19 cellular contexts compared by ENCODE assay signal in the genomic region with DNA sequence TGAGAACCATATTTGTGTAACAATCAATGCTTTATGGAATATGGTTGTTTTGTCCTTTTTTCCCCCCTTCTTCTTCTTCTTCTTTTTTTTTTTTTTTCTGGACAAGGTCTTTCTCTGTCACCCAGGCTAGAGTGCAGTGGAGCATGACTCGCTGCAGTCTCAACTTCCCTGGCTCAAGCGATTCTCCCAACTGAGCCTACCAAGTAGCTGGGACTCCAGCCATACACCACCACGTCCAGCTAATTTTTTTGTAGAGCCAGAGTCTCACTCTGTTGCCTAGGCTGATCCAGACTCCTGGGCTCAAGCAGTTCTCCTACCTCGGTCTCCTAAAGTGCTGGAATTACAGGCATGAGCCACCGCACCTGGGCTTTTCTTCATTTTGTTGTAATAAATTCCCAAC.
"Had no signal": no experiment of that assay in that cellular context is flagged by ENCODE, and none has a peak within 500 bp of the region (broad histone marks: within the 10 kb centered on the region; RNA-seq: fewer than 3 reads in every experiment).

No MANE protein-coding gene starts in this region.

- DNase-seq: activated CD4-positive, alpha-beta T cell treated with anti-CD3 and anti-CD28 coated beads, Interleukin-2, amount 10 ng/mL, durations not matched to agents 24 days and 14 days; activated CD8-positive, alpha-beta memory T cell treated with anti-CD3 and anti-CD28 coated beads, Interleukin-2, amount 10 ng/mL, durations not matched to agents 7 days and 5 days; activated CD8-positive, alpha-beta T cell treated with anti-CD3 and anti-CD28 coated beads for 36 hours; activated gamma-delta T cell; activated naive CD4-positive, alpha-beta T cell treated with anti-CD3 and anti-CD28 coated beads, Interleukin-2, amount 50 U/mL, for 16 hours; activated naive CD8-positive, alpha-beta T cell treated with anti-CD3 and anti-CD28 coated beads, Interleukin-2, amount 50 U/mL, for 24 hours; activated T-cell treated with anti-CD3 and anti-CD28 coated beads for 4 hours; body of pancreas; left ventricle myocardium inferior; mammary epithelial cell; retina; stimulated activated CD4-positive, alpha-beta T cell treated with anti-CD3 and anti-CD28 coated beads, Interleukin-2, amount 100 ng/mL, for 48 hours; stimulated activated naive CD4-positive, alpha-beta T cell; upper lobe of right lung had no signal

- H3K27ac Mint-ChIP-seq: activated CD4-positive, alpha-beta T cell treated with anti-CD3 and anti-CD28 coated beads, Interleukin-2, amount 10 ng/mL, durations not matched to agents 24 days and 14 days; activated CD8-positive, alpha-beta memory T cell treated with anti-CD3 and anti-CD28 coated beads, Interleukin-2, amount 10 ng/mL, durations not matched to agents 7 days and 5 days; activated CD8-positive, alpha-beta T cell treated with anti-CD3 and anti-CD28 coated beads for 36 hours; activated naive CD8-positive, alpha-beta T cell treated with anti-CD3 and anti-CD28 coated beads, Interleukin-2, amount 50 U/mL, for 24 hours; activated T-helper 1 cell treated with anti-CD3 and anti-CD28 coated beads, Interleukin-12 subunit alpha, Interleukin-12 subunit beta, Interleukin-2, Interleukin-4 antibody, amounts not matched to agents 30 ng/mL and 10 ng/mL and 1 ng/mL, durations not matched to agents 14 hours and 24 hours and 36 hours had no signal

- H3K36me3 Mint-ChIP-seq: activated CD8-positive, alpha-beta memory T cell treated with anti-CD3 and anti-CD28 coated beads, Interleukin-2, amount 10 ng/mL, durations not matched to agents 7 days and 5 days had no signal

- H3K27me3 Mint-ChIP-seq: activated CD4-positive, alpha-beta T cell treated with anti-CD3 and anti-CD28 coated beads, Interleukin-2, amount 10 ng/mL, durations not matched to agents 24 days and 14 days; activated CD8-positive, alpha-beta memory T cell treated with anti-CD3 and anti-CD28 coated beads, Interleukin-2, amount 10 ng/mL, durations not matched to agents 7 days and 5 days; activated naive CD8-positive, alpha-beta T cell treated with anti-CD3 and anti-CD28 coated beads, Interleukin-2, amount 50 U/mL, for 24 hours had no signal

- H3K4me1 Mint-ChIP-seq: activated CD4-positive, alpha-beta T cell treated with anti-CD3 and anti-CD28 coated beads, Interleukin-2, amount 10 ng/mL, durations not matched to agents 24 days and 14 days; activated CD8-positive, alpha-beta memory T cell treated with anti-CD3 and anti-CD28 coated beads, Interleukin-2, amount 10 ng/mL, durations not matched to agents 7 days and 5 days; activated naive CD8-positive, alpha-beta T cell treated with anti-CD3 and anti-CD28 coated beads, Interleukin-2, amount 50 U/mL, for 24 hours had no signal

- H3K4me3 ChIP-seq: body of pancreas, cardiac muscle cell, left ventricle myocardium inferior, upper lobe of right lung had no signal

- H3K4me1 ChIP-seq: body of pancreas, left ventricle myocardium inferior, upper lobe of right lung had no signal

- H3K27ac ChIP-seq: body of pancreas, cardiac muscle cell, epithelial cell of prostate, left ventricle myocardium inferior, upper lobe of right lung, VCaP had no signal

- H3K4me3 Mint-ChIP-seq: activated CD4-positive, alpha-beta T cell treated with anti-CD3 and anti-CD28 coated beads, Interleukin-2, amount 10 ng/mL, durations not matched to agents 24 days and 14 days; activated CD8-positive, alpha-beta memory T cell treated with anti-CD3 and anti-CD28 coated beads, Interleukin-2, amount 10 ng/mL, durations not matched to agents 7 days and 5 days; activated CD8-positive, alpha-beta T cell treated with anti-CD3 and anti-CD28 coated beads for 36 hours; activated naive CD8-positive, alpha-beta T cell treated with anti-CD3 and anti-CD28 coated beads, Interleukin-2, amount 50 U/mL, for 24 hours; activated T-helper 1 cell treated with anti-CD3 and anti-CD28 coated beads, Interleukin-12 subunit alpha, Interleukin-12 subunit beta, Interleukin-2, Interleukin-4 antibody, amounts not matched to agents 30 ng/mL and 10 ng/mL and 1 ng/mL, durations not matched to agents 14 hours and 24 hours and 36 hours had no signal

- H3K9me3 Mint-ChIP-seq: activated CD4-positive, alpha-beta T cell treated with anti-CD3 and anti-CD28 coated beads, Interleukin-2, amount 10 ng/mL, durations not matched to agents 24 days and 14 days; activated CD8-positive, alpha-beta T cell treated with anti-CD3 and anti-CD28 coated beads for 36 hours; activated naive CD8-positive, alpha-beta T cell treated with anti-CD3 and anti-CD28 coated beads, Interleukin-2, amount 50 U/mL, for 24 hours had no signal

- ATAC-seq: activated CD4-positive, CD25-positive, alpha-beta regulatory T cell treated with anti-CD3 and anti-CD28 coated beads, Interleukin-2, amount 50 U/mL, for 24 hours; activated CD8-positive, alpha-beta memory T cell treated with anti-CD3 and anti-CD28 coated beads, Interleukin-2, amount 10 ng/mL, durations not matched to agents 7 days and 5 days; activated CD8-positive, alpha-beta T cell treated with anti-CD3 and anti-CD28 coated beads for 36 hours; activated naive CD8-positive, alpha-beta T cell treated with anti-CD3 and anti-CD28 coated beads, Interleukin-2, amount 50 U/mL, for 24 hours; body of pancreas; upper lobe of right lung had no signal

- H3K9me3 ChIP-seq: body of pancreas, left ventricle myocardium inferior, upper lobe of right lung had no signal

- H3K27me3 ChIP-seq: body of pancreas, upper lobe of right lung had no signal

- H3K36me3 ChIP-seq: cardiac muscle cell, left ventricle myocardium inferior, upper lobe of right lung had no signal
